ENCODE assay signal across 8 cellular contexts in genomic region chr19:42396542-42397314, GRCh38. TPM values are rescaled to one million over a fixed set of nuclear protein-coding genes. Genes with fewer than 3 reads are reported as not detected.
DNase-seq lines count a peak whose midpoint lies in the region; ATAC-seq and TF ChIP-seq lines count a peak whose summit lies in the region.

No MANE protein-coding gene starts in this region.

- H3K27me3 ChIP-seq in AG04450 (ENCODE audit: control insufficient read depth, insufficient read depth, low read length) (peaks cover 10% of the 10 kb centered on the region), smooth muscle cell (ENCODE audit: low read depth) (peaks cover 5% of the 10 kb centered on the region)

- H3K4me3 ChIP-seq in AG04450 (ENCODE audit: low read depth, low read length) (peak overlapping the region; percentile 81), smooth muscle cell (peak overlapping the region; percentile 54)

- no peaks in the 10 kb centered on the region for H4K20me1 ChIP-seq in smooth muscle cell (ENCODE audit: low read depth)

- H3K36me3 ChIP-seq in smooth muscle cell (ENCODE audit: low read depth), result no peaks in the 10 kb centered on the region

- ATAC-seq in GM18909 (IDR thresholded peaks at IDR 0.05; ENCODE audit: poor library complexity, unreplicated experiment) (peak; percentile 96), HG03159 (IDR thresholded peaks at IDR 0.05; ENCODE audit: unreplicated experiment) (peak; percentile 95), activated B cell treated with CpG ODN at 0.5 μM for 24 hours (ENCODE audit: low read depth) (peak; percentile 96)

- H3F3A ChIP-seq in smooth muscle cell (ENCODE audit: low read depth), result no peaks in the 10 kb centered on the region

- peak overlapping the region; percentile 85 for H3K4me2 ChIP-seq in smooth muscle cell

- H2AFZ ChIP-seq in smooth muscle cell (ENCODE audit: low read depth), result peak overlapping the region; percentile 85

- H3K4me1 Mint-ChIP-seq in activated B cell treated with CpG ODN at 0.5 μM for 24 hours, result peaks cover 46% of the 10 kb centered on the region
- peaks cover 36 to 38% of the 10 kb centered on the region in 2 donors for H3K4me1 Mint-ChIP-seq in immature natural killer cell

- H3K27ac Mint-ChIP-seq in activated B cell treated with CpG ODN at 0.5 μM for 24 hours (peak overlapping the region; percentile 89), immature natural killer cell (peak overlapping the region; percentile 84 to 97 (median 93))

- H3K79me2 ChIP-seq in smooth muscle cell (ENCODE audit: low read depth), result no peaks in the 10 kb centered on the region

- H3K27ac ChIP-seq in AG04450 (ENCODE audit: low read depth, low read length) (peak overlapping the region; percentile 78), smooth muscle cell (ENCODE audit: low read depth) (peak overlapping the region; percentile 81)

- peak; percentile 98 for DNase-seq in AG04450 (ENCODE audit: low read depth, low spot score)
- peak; percentile 100 for DNase-seq in NCI-H226
- peak; percentile 96 for DNase-seq in activated B cell treated with CpG ODN at 0.5 μM for 24 hours
- DNase-seq in central memory CD4-positive, alpha-beta T cell, result peak; percentile 86
- DNase-seq in immature natural killer cell, result peak; percentile 97 to 98 (median 98)
- DNase-seq in smooth muscle cell (lab: John Stamatoyannopoulos, UW; ENCODE audit: unreplicated experiment), result peak; percentile 93

- H3K36me3 Mint-ChIP-seq in activated B cell treated with CpG ODN at 0.5 μM for 24 hours (ENCODE audit: low read depth) (no peaks in the 10 kb centered on the region), immature natural killer cell (peaks cover 0 to 4% (median 0%) of the 10 kb centered on the region in 3 donors)

- 2% methylated on average over 39 of the region's 42 CpGs for WGBS in smooth muscle cell (ENCODE audit: low lambda C conversion rate)

- H3K4me1 ChIP-seq in smooth muscle cell (ENCODE audit: low read depth), result peaks cover 12% of the 10 kb centered on the region

- POLR2A ChIA-PET in AG04450 (lab: Yijun Ruan, JAX) (interaction anchor here (0.6 to 1.3 kb wide), 4 partner anchors 19 to 283 kb away, joined by 3 to 4 read pairs (median 4); no protein-coding TSS in a partner anchor), activated B cell treated with CpG ODN at 0.5 μM for 24 hours (lab: Charles Lee) (interaction anchor here (0.5 to 2.4 kb wide), 20 partner anchors 8 to 1675 kb away, joined by 3 to 26 read pairs (median 4); partner anchors contain the start of genes POU2F2, RAB4B, RPS19 and ZNF574)

- H3K9me3 ChIP-seq in AG04450 (ENCODE audit: control insufficient read depth, insufficient read depth, low read length), result no peaks in the 10 kb centered on the region
- H3K9me3 ChIP-seq in smooth muscle cell (replicated peaks; ENCODE audit: low read depth), result no peaks in the 10 kb centered on the region

- TF ChIP-seq CTCF in AG04450 (IDR thresholded peaks at IDR 0.05; ENCODE audit: low read depth, low read length) (no peak), activated B cell treated with CpG ODN at 0.5 μM for 24 hours (IDR thresholded peaks at IDR 0.05) (no peak), smooth muscle cell (IDR thresholded peaks at IDR 0.05; ENCODE audit: borderline replicate concordance, insufficient read depth, poor library complexity, severe bottlenecking) (no peak)

- H3K27me3 Mint-ChIP-seq in activated B cell treated with CpG ODN at 0.5 μM for 24 hours (peaks cover 5% of the 10 kb centered on the region), immature natural killer cell (ENCODE audit: low read depth in 3 of 3) (peaks cover 0 to 12% (median 5%) of the 10 kb centered on the region in 3 donors)

- intact Hi-C loops in activated B cell treated with CpG ODN at 0.5 μM for 24 hours (cut with micrococcal nuclease), result loop anchor here (1.0 to 2.0 kb wide), 6 partner anchors 9 to 322 kb away; partner anchors contain the start of genes GSK3A and MEGF8

- H3K4me3 Mint-ChIP-seq in activated B cell treated with CpG ODN at 0.5 μM for 24 hours, result peak overlapping the region; percentile 95
- H3K4me3 Mint-ChIP-seq in immature natural killer cell, result peak overlapping the region; percentile 84 to 94 (median 93)

- CTCF ChIA-PET in AG04450 (lab: Charles Lee), result interaction anchor here (0.6 to 1.3 kb wide), 3 partner anchors 39 to 47 kb away, joined by 3 to 5 read pairs (median 3); no protein-coding TSS in a partner anchor
- CTCF ChIA-PET in activated B cell treated with CpG ODN at 0.5 μM for 24 hours (lab: Charles Lee), result interaction anchor here (0.6 to 1.6 kb wide), 3 partner anchors 10 to 80 kb away, joined by 3 to 7 read pairs (median 4); no protein-coding TSS in a partner anchor

- H3K9me3 Mint-ChIP-seq in activated B cell treated with CpG ODN at 0.5 μM for 24 hours (no peaks in the 10 kb centered on the region), immature natural killer cell (no peaks in the 10 kb centered on the region)

- peak overlapping the region; percentile 81 for H3K9ac ChIP-seq in smooth muscle cell (ENCODE audit: low read depth)

RNA-seq across cellular contexts. Expression of gene CNFN, which starts 6.6 kb away (rescaled TPM):
- 0.20 TPM in 1 of 2 replicates, not detected in the other for polyA plus RNA-seq in AG04450 (2011; rRNA removed)
- not detected in 2 replicates for polyA minus RNA-seq in AG04450 (2011; rRNA and poly(A)+ RNA removed)
- total RNA-seq in activated B cell treated with CpG ODN at 0.5 μM for 24 hours, result 1.00 and 2.4 TPM in 2 replicates
- polyA plus RNA-seq in immature natural killer cell, result 1 to 10 TPM in 2 of 3 donors, not detected in 1; 3.3 to 7.1 TPM
- total RNA-seq in smooth muscle cell, result 24.1 and 31.3 TPM in 2 replicates
- 23.7 and 44.9 TPM in 2 replicates for polyA plus RNA-seq in smooth muscle cell

RNA-seq across cellular contexts. Expression of gene LIPE, which starts 30.5 kb away (rescaled TPM):
- 1.5 and 2.0 TPM in 2 replicates for polyA plus RNA-seq in AG04450 (2011; rRNA removed)
- 1.4 and 3.7 TPM in 2 replicates for polyA minus RNA-seq in AG04450 (2011; rRNA and poly(A)+ RNA removed)
- total RNA-seq in activated B cell treated with CpG ODN at 0.5 μM for 24 hours, result 37.2 and 37.3 TPM in 2 replicates
- polyA plus RNA-seq in immature natural killer cell, result 1 to 10 TPM; 1.9 to 3.9 (median 2.3) TPM
- 4.0 and 9.2 TPM in 2 replicates for total RNA-seq in smooth muscle cell
- polyA plus RNA-seq in smooth muscle cell, result 4.1 and 8.4 TPM in 2 replicates

RNA-seq across cellular contexts. Expression of gene CXCL17, which starts 46.0 kb away (rescaled TPM):
- not detected in 2 replicates for polyA plus RNA-seq in AG04450 (2011; rRNA removed)
- not detected in 2 replicates for polyA minus RNA-seq in AG04450 (2011; rRNA and poly(A)+ RNA removed)
- not detected in 2 replicates for total RNA-seq in activated B cell treated with CpG ODN at 0.5 μM for 24 hours
- not detected for polyA plus RNA-seq in immature natural killer cell
- total RNA-seq in smooth muscle cell, result not detected in 2 replicates
- polyA plus RNA-seq in smooth muscle cell, result not detected in 2 replicates

Comparison
In these comparisons a context has a peak if more than half of its experiments do, and no peak if none do; other contexts are left out.
1. Peak in every context shown above with its lines: DNase-seq, ATAC-seq, H3K4me3 ChIP-seq and H3K27ac ChIP-seq.